ENCODE assay signal across 8 cellular contexts in genomic region chr1:100036718-100037664, GRCh38.
DNase-seq lines count a peak whose midpoint lies in the region; ATAC-seq and TF ChIP-seq lines count a peak whose summit lies in the region.

No MANE protein-coding gene starts in this region.

- H3K27me3 Mint-ChIP-seq in nephron progenitor cell (ENCODE audit: low read depth, poor library complexity), result no peaks in the 10 kb centered on the region

- ATAC-seq in HG03432 (IDR thresholded peaks at IDR 0.05; ENCODE audit: unreplicated experiment), result peak; percentile 0
- ATAC-seq in esophagus mucosa, result peak; percentile 22
- no peak for ATAC-seq in HG03196 (IDR thresholded peaks at IDR 0.05; ENCODE audit: unreplicated experiment)
- no peak for ATAC-seq in GM18867 (IDR thresholded peaks at IDR 0.05; ENCODE audit: unreplicated experiment)

- TF ChIP-seq CTCF in nephron progenitor cell (IDR thresholded peaks at IDR 0.05), result no peak

- H3K36me3 Mint-ChIP-seq in nephron progenitor cell (ENCODE audit: low read depth), result peaks cover 17% of the 10 kb centered on the region

- H3K4me3 Mint-ChIP-seq in nephron progenitor cell, result peak overlapping the region; percentile 99

- no peaks in the 10 kb centered on the region for H3K9me3 Mint-ChIP-seq in nephron progenitor cell

- H3K4me1 Mint-ChIP-seq in nephron progenitor cell, result peaks cover 43% of the 10 kb centered on the region

- H3K27ac Mint-ChIP-seq in nephron progenitor cell, result peak overlapping the region; percentile 93

- DNase-seq in ELR (ENCODE audit: low read depth), result peak; percentile 85
- DNase-seq in SW480 (ENCODE audit: low spot score), result peak; percentile 33
- no peak for DNase-seq in nephron progenitor cell
- no peak for DNase-seq in OCI-M2 (lab: John Stamatoyannopoulos, UW; ENCODE audit: unreplicated experiment)

Comparison
In these comparisons a context has a peak if more than half of its experiments do, and no peak if none do; other contexts are left out.
1. DNase-seq: peak in ELR (single experiment) and SW480 (single experiment); none in nephron progenitor cell (single experiment) and OCI-M2 (single experiment).
2. ATAC-seq: peak in HG03432 (single experiment) and esophagus mucosa (single experiment); none in HG03196 (single experiment) and GM18867 (single experiment).